Comparison of ENCODE assay signal across 31 cellular contexts in genomic region chr10:106487726-106488125, GRCh38.
DNase-seq lines count a peak whose midpoint lies in the region; ATAC-seq and TF ChIP-seq lines count a peak whose summit lies in the region.
"Had no signal": no experiment of that assay in that cellular context is flagged by ENCODE, and none has a peak within 500 bp of the region (broad histone marks: within the 10 kb centered on the region; RNA-seq: fewer than 3 reads in every experiment).

No MANE protein-coding gene starts in this region.

- no peak for DNase-seq in SK-N-SH
- DNase-seq in MCF 10A (ENCODE audit: unreplicated experiment) = no peak
- DNase-seq: 8988T; ACHN; AML-193; BE2C; C1 segment of cervical spinal cord; Caco-2; Calu3; CD4-positive, alpha-beta memory T cell; CD4-positive, alpha-beta T cell; CD4-positive, CD25-positive, alpha-beta regulatory T cell; CD8-positive, alpha-beta memory T cell; CD8-positive, alpha-beta T cell; COR-L47; DMS 273 treated with DMSO at 0.1 percent for 48 hours; DMS153; DMS53; DMS79; DMS79 treated with DMSO at 0.1 percent for 48 hours; DND-41; EL had no signal

- no peaks in the 10 kb centered on the region for H3K36me3 Mint-ChIP-seq in MCF 10A (ENCODE audit: insufficient read depth, unreplicated experiment)
- H3K36me3 Mint-ChIP-seq: CD14-positive monocyte; CD4-positive, alpha-beta memory T cell; CD4-positive, CD25-positive, alpha-beta regulatory T cell; CD8-positive, alpha-beta memory T cell; CD8-positive, alpha-beta T cell had no signal

- peaks cover 7% of the 10 kb centered on the region for H3K9me3 Mint-ChIP-seq in MCF 10A (ENCODE audit: unreplicated experiment)

- no peak overlapping the region for H2AFZ ChIP-seq in SK-N-SH (ENCODE audit: low read depth)

- no peak overlapping the region for H3K4me3 Mint-ChIP-seq in MCF 10A (ENCODE audit: unreplicated experiment)
- H3K4me3 Mint-ChIP-seq: B cell; CD14-positive monocyte; CD4-positive, alpha-beta memory T cell; CD4-positive, alpha-beta T cell; CD4-positive, CD25-positive, alpha-beta regulatory T cell; CD8-positive, alpha-beta memory T cell; CD8-positive, alpha-beta T cell had no signal

- ATAC-seq in SK-N-SH treated with all-trans-retinoic acid at 6 μM for 48 hours (no peak), GM21529 (IDR thresholded peaks at IDR 0.05; ENCODE audit: unreplicated experiment) (no peak)
- ATAC-seq: A549; CD8-positive, alpha-beta T cell had no signal

- H3K27me3 ChIP-seq in SK-N-SH (ENCODE audit: insufficient read depth) = no peaks in the 10 kb centered on the region
- H3K27me3 ChIP-seq: BE2C; BLaER1; BLaER1 treated with 17β-estradiol and CSF1 and Interleukin-3, amounts not matched to agents 10 nM and 100 nM had no signal

- H3K27ac ChIP-seq in SK-N-SH (ENCODE audit: low read depth in 2 of 2, low read length in 1 of 2) = peak overlapping the region in 1 of 2 experiments; percentile 68; a peak in 2 of 4 replicates
- H3K27ac ChIP-seq: 22Rv1; A549; BLaER1; BLaER1 treated with 17β-estradiol and CSF1 and Interleukin-3, amounts not matched to agents 10 nM and 100 nM; C4-2B had no signal

- H4K20me1 ChIP-seq in SK-N-SH (ENCODE audit: insufficient read depth) = no peaks in the 10 kb centered on the region
- H4K20me1 ChIP-seq: BLaER1; BLaER1 treated with 17β-estradiol and CSF1 and Interleukin-3, amounts not matched to agents 10 nM and 100 nM had no signal

- TF ChIP-seq RAD21 in SK-N-SH (IDR thresholded peaks at IDR 0.05; ENCODE audit: low read length) = peak; percentile 22; the same call in 1 of the 2 replicates

- no peaks in the 10 kb centered on the region for H3K36me3 ChIP-seq in SK-N-SH (replicated peaks in 1 of 2; ENCODE audit: control insufficient read depth in 1 of 2, insufficient read depth in 2 of 2, low read length in 1 of 2)
- H3K36me3 ChIP-seq: BE2C; BLaER1; BLaER1 treated with 17β-estradiol and CSF1 and Interleukin-3, amounts not matched to agents 10 nM and 100 nM had no signal

- BruUV-seq in MCF 10A (replicated peaks; lab: Mats Ljungman, UMichigan) = no TSS peak

- CTCF ChIA-PET in SK-N-SH (lab: Yijun Ruan, JAX) (interaction anchor here (0.6 kb wide), 1 partner anchor 11 kb away, joined by 3 read pairs; no protein-coding TSS in a partner anchor), MCF 10A (lab: Yijun Ruan, JAX) (interaction anchor here (1.0 kb wide), 1 partner anchor 103 kb away, joined by 3 read pairs; no protein-coding TSS in a partner anchor)

- H3K4me3 ChIP-seq in SK-N-SH (ENCODE audit: low read depth in 2 of 2, low read length in 1 of 2) = no peak overlapping the region
- H3K4me3 ChIP-seq: A549; BLaER1; BLaER1 treated with 17β-estradiol and CSF1 and Interleukin-3, amounts not matched to agents 10 nM and 100 nM had no signal

- no peak overlapping the region for H3K27ac Mint-ChIP-seq in MCF 10A (ENCODE audit: low read depth, unreplicated experiment)
- H3K27ac Mint-ChIP-seq: B cell; CD14-positive monocyte; CD4-positive, alpha-beta memory T cell; CD4-positive, alpha-beta T cell; CD4-positive, CD25-positive, alpha-beta regulatory T cell; CD8-positive, alpha-beta memory T cell; CD8-positive, alpha-beta T cell had no signal

- no peak overlapping the region for H3K4me2 ChIP-seq in SK-N-SH
- H3K4me2 ChIP-seq: A549; BLaER1; BLaER1 treated with 17β-estradiol and CSF1 and Interleukin-3, amounts not matched to agents 10 nM and 100 nM had no signal

- no peak overlapping the region for H3K9ac ChIP-seq in SK-N-SH
- H3K9ac ChIP-seq: BLaER1; BLaER1 treated with 17β-estradiol and CSF1 and Interleukin-3, amounts not matched to agents 10 nM and 100 nM had no signal

- peak in 1 of 2 experiments; percentile 94; a peak in 2 of 4 replicates for TF ChIP-seq EP300 in SK-N-SH (IDR thresholded peaks at IDR 0.05; ENCODE audit: borderline replicate concordance in 1 of 2, low read depth in 1 of 2, low read length in 1 of 2)

- H3F3A ChIP-seq in SK-N-SH (replicated peaks; ENCODE audit: insufficient read depth) = no peaks in the 10 kb centered on the region

- POLR2A ChIA-PET in SK-N-SH (lab: Yijun Ruan, JAX) = no interaction called here
- POLR2A ChIA-PET in MCF 10A (lab: Yijun Ruan, JAX) = no interaction called here

- no peaks in the 10 kb centered on the region for H3K4me1 Mint-ChIP-seq in MCF 10A (ENCODE audit: insufficient read depth, unreplicated experiment)
- H3K4me1 Mint-ChIP-seq: B cell; CD14-positive monocyte; CD4-positive, alpha-beta memory T cell; CD4-positive, CD25-positive, alpha-beta regulatory T cell; CD8-positive, alpha-beta memory T cell had no signal

- H3K4me1 ChIP-seq in SK-N-SH (ENCODE audit: control insufficient read depth in 1 of 2, insufficient read depth in 2 of 2, low read depth in 1 of 2, low read length in 1 of 2) = peaks cover 0 to 3% of the 10 kb centered on the region in 2 experiments; a peak in 2 of 4 replicates
- H3K4me1 ChIP-seq: A549; BE2C; BLaER1; BLaER1 treated with 17β-estradiol and CSF1 and Interleukin-3, amounts not matched to agents 10 nM and 100 nM; Caco-2 had no signal

- H3K9me3 ChIP-seq in SK-N-SH = no peaks in the 10 kb centered on the region
- H3K9me3 ChIP-seq: BE2C; BLaER1; BLaER1 treated with 17β-estradiol and CSF1 and Interleukin-3, amounts not matched to agents 10 nM and 100 nM had no signal

- intact Hi-C loops in MCF 10A (cut with micrococcal nuclease) = no loop called here

- H3K79me2 ChIP-seq in SK-N-SH (ENCODE audit: insufficient read depth) = no peaks in the 10 kb centered on the region

- TF ChIP-seq CTCF in SK-N-SH (IDR thresholded peaks at IDR 0.05) = no peak
- no peak for TF ChIP-seq CTCF in MCF 10A (IDR thresholded peaks at IDR 0.05; ENCODE audit: unreplicated experiment)

- H3K27me3 Mint-ChIP-seq in MCF 10A (ENCODE audit: insufficient read depth, unreplicated experiment) = no peaks in the 10 kb centered on the region
- H3K27me3 Mint-ChIP-seq: B cell; CD4-positive, alpha-beta memory T cell; CD4-positive, alpha-beta T cell; CD4-positive, CD25-positive, alpha-beta regulatory T cell had no signal

- no peaks in the 10 kb centered on the region for H3K9me2 ChIP-seq in SK-N-SH

- WGBS in SK-N-SH (ENCODE audit: low lambda C conversion rate) = 0% methylated on average over 1 of the region's 1 CpG

TF ChIP-seq in SK-N-SH, 30 proteins besides CTCF, POLR2A, EP300 and RAD21:
- no peak for TF ChIP-seq MAX (IDR thresholded peaks at IDR 0.05; ENCODE audit: low read depth)
- no peak for TF ChIP-seq FOXJ3 (CRISPR knock-in tag; IDR thresholded peaks at IDR 0.05)
- peak; percentile 72 for TF ChIP-seq GATA2 (CRISPR knock-in tag; IDR thresholded peaks at IDR 0.05)
- no peak for TF ChIP-seq TEAD4 (IDR thresholded peaks at IDR 0.05; ENCODE audit: borderline replicate concordance, insufficient read depth)
- peak; percentile 55; the same call in 1 of the 2 replicates for TF ChIP-seq RCOR1 (IDR thresholded peaks at IDR 0.05; ENCODE audit: low read length)
- peak; percentile 7; the same call in 1 of the 2 replicates for TF ChIP-seq RFX5 (IDR thresholded peaks at IDR 0.05; ENCODE audit: low read length)

TF ChIP-seq in SK-N-SH treated with all-trans-retinoic acid at 6 μM for 48 hours, 23 proteins besides CTCF, POLR2A, EP300 and RAD21 (continues in another document):
- TF ChIP-seq ZNF70 (CRISPR knock-in tag; IDR thresholded peaks at IDR 0.05) (no peak), CREB5 (CRISPR knock-in tag; IDR thresholded peaks at IDR 0.05; ENCODE audit: low read depth) (no peak), ZC3H10 (CRISPR knock-in tag; IDR thresholded peaks at IDR 0.05) (no peak), ESRRG (CRISPR knock-in tag; IDR thresholded peaks at IDR 0.05) (no peak), RARB (CRISPR knock-in tag; IDR thresholded peaks at IDR 0.05) (no peak), TCF4 (CRISPR knock-in tag; IDR thresholded peaks at IDR 0.05; ENCODE audit: borderline replicate concordance) (peak; percentile 59; the same call in 1 of the 2 replicates), ISL1 (CRISPR knock-in tag; IDR thresholded peaks at IDR 0.05) (no peak), PATZ1 (CRISPR knock-in tag; IDR thresholded peaks at IDR 0.05; ENCODE audit: borderline replicate concordance) (no peak), TOX (CRISPR knock-in tag; IDR thresholded peaks at IDR 0.05; ENCODE audit: borderline replicate concordance) (no peak), ARNTL (CRISPR knock-in tag; IDR thresholded peaks at IDR 0.05; ENCODE audit: borderline replicate concordance, low read depth) (no peak), PPARA (CRISPR knock-in tag; IDR thresholded peaks at IDR 0.05; ENCODE audit: borderline replicate concordance) (no peak), OSR1 (CRISPR knock-in tag; IDR thresholded peaks at IDR 0.05) (no peak), ZFP30 (CRISPR knock-in tag; IDR thresholded peaks at IDR 0.05) (no peak)
